17 cellular contexts compared by ENCODE assay signal in the genomic region with DNA sequence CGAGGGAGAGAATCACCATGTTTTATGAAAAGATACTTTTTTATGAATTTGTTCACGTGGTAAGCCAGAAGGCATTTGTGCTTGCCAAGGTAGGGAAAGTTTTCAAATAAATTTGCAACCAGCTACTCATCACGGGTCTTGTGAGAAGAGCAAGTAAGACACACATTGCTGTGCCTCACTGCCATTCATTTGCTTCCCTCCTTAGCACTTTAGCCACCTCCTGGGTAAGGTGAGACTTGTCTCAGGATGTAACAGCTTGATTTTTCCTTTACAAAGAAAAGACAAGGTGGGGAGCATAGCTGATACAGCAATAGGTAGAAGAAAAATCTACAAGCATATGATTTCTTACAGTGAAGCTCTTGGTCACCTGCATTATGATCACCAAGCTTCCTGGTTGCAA.
DNase-seq lines count a peak whose midpoint lies in the region; ATAC-seq, FAIRE-seq and TF ChIP-seq lines count a peak whose summit lies in the region.
"Had no signal": no experiment of that assay in that cellular context is flagged by ENCODE, and none has a peak within 500 bp of the region (broad histone marks: within the 10 kb centered on the region; RNA-seq: fewer than 3 reads in every experiment).

No MANE protein-coding gene starts in this region.

- no peaks in the 10 kb centered on the region for H3K23me2 ChIP-seq in H9 (ENCODE audit: insufficient read length, low read depth, low read length, poor library complexity, severe bottlenecking)
- no peaks in the 10 kb centered on the region; the same call in 1 of the 2 replicates for H3K23me2 ChIP-seq in H1 (ENCODE audit: low read depth, low read length)

- no peak; a peak in 1 of 4 replicates for TF ChIP-seq RAD21 in H1 (IDR thresholded peaks at IDR 0.05 in 1 of 2, conservative IDR thresholded peaks at IDR 0.05 in 1 of 2; ENCODE audit: low read depth in 2 of 2, low read length in 2 of 2)

- H4K91ac ChIP-seq in H9 (ENCODE audit: insufficient read length, low read depth, low read length) (no peak overlapping the region), H1 (replicated peaks; ENCODE audit: insufficient read length, low read length) (no peak overlapping the region)

- no peak overlapping the region for H3K27ac ChIP-seq in H9 (ENCODE audit: insufficient read length, low read depth, low read length)
- no peak overlapping the region for H3K27ac ChIP-seq in H1 (ENCODE audit: low read depth, low read length)
- H3K27ac ChIP-seq in pancreas = no peak overlapping the region
- H3K27ac ChIP-seq: BLaER1 treated with 17β-estradiol and CSF1 and Interleukin-3, amounts not matched to agents 10 nM and 100 nM had no signal

- H3K4me3 Mint-ChIP-seq in H9 (no peak overlapping the region), CD14-positive monocyte (no peak overlapping the region)
- H3K4me3 Mint-ChIP-seq: B cell; CD4-positive, CD25-positive, alpha-beta regulatory T cell; CD8-positive, alpha-beta memory T cell had no signal

- H4K8ac ChIP-seq in H9 (replicated peaks; ENCODE audit: insufficient read length, low read depth, low read length) (no peak overlapping the region), H1 (ENCODE audit: extremely low read depth, insufficient read depth, low read length) (no peak overlapping the region)

- H2BK20ac ChIP-seq in H9 (ENCODE audit: low read depth, low read length, poor library complexity, severe bottlenecking) (no peak overlapping the region), H1 (ENCODE audit: low read length) (no peak overlapping the region)

- no peaks in the 10 kb centered on the region for H3K27me3 Mint-ChIP-seq in H9 (ENCODE audit: low read depth)
- no peaks in the 10 kb centered on the region for H3K27me3 Mint-ChIP-seq in CD14-positive monocyte (ENCODE audit: low read depth in 3 of 3)
- H3K27me3 Mint-ChIP-seq: B cell; CD4-positive, CD25-positive, alpha-beta regulatory T cell; CD8-positive, alpha-beta memory T cell had no signal

- H3K36me3 Mint-ChIP-seq in H9 (ENCODE audit: insufficient read depth in 1 of 3, low read depth in 3 of 3) = no peaks in the 10 kb centered on the region
- no peaks in the 10 kb centered on the region for H3K36me3 Mint-ChIP-seq in CD14-positive monocyte
- H3K36me3 Mint-ChIP-seq: CD4-positive, CD25-positive, alpha-beta regulatory T cell; CD8-positive, alpha-beta memory T cell had no signal

- H3K23ac ChIP-seq in H9 (ENCODE audit: insufficient read length, low read depth, low read length) (no peak overlapping the region), H1 (ENCODE audit: insufficient read length) (no peak overlapping the region)

- no peak overlapping the region for H2BK120ac ChIP-seq in H9 (ENCODE audit: low read depth, low read length, poor library complexity, severe bottlenecking)
- no peak overlapping the region for H2BK120ac ChIP-seq in H1 (replicated peaks; ENCODE audit: low read depth, low read length)

- H3K18ac ChIP-seq in H9 (ENCODE audit: insufficient read length, low read depth, low read length) (no peak overlapping the region), H1 (ENCODE audit: extremely low read depth, low read length) (no peak overlapping the region)

- H4K20me1 ChIP-seq in H9 (ENCODE audit: control insufficient read depth, insufficient read depth, insufficient read length) (no peaks in the 10 kb centered on the region), H1 (replicated peaks in 1 of 2; ENCODE audit: control insufficient read depth in 1 of 2, insufficient read depth in 2 of 2, low read length in 2 of 2) (no peaks in the 10 kb centered on the region)
- H4K20me1 ChIP-seq: BLaER1 treated with 17β-estradiol and CSF1 and Interleukin-3, amounts not matched to agents 10 nM and 100 nM had no signal

- H3K27me3 ChIP-seq in H9 (ENCODE audit: insufficient read depth, low read length) (no peaks in the 10 kb centered on the region), H1 (replicated peaks in 1 of 4; ENCODE audit: control insufficient read depth in 3 of 4, extremely low read depth in 1 of 4, insufficient read depth in 3 of 4, low read length in 3 of 4) (no peaks in the 10 kb centered on the region), pancreas (no peaks in the 10 kb centered on the region)
- H3K27me3 ChIP-seq: BLaER1 treated with 17β-estradiol and CSF1 and Interleukin-3, amounts not matched to agents 10 nM and 100 nM had no signal

- POLR2A ChIA-PET in H1 (lab: Charles Lee; ENCODE audit: partially characterized antibody) = no interaction called here

- FAIRE-seq in H1 (lab: Jason Lieb, UNC) = peak; percentile 73
- FAIRE-seq in pancreas (lab: Jason Lieb, UNC) = no peak
- FAIRE-seq: G401.6, GM12891, GM19239, H54 had no signal

- H3K9me3 Mint-ChIP-seq in H9 = no peaks in the 10 kb centered on the region; a peak in 1 of 5 replicates
- peaks cover 0 to 5% (median 0%) of the 10 kb centered on the region in 7 donors for H3K9me3 Mint-ChIP-seq in CD14-positive monocyte

- DNase-seq in H9 = peak; percentile 26
- no peak for DNase-seq in H1 (ENCODE audit: low read depth in 1 of 2, low spot score in 2 of 2)
- peak; percentile 25 for DNase-seq in iPS-NIHi11 (ENCODE audit: low spot score)
- DNase-seq in CD14-positive monocyte (ENCODE audit: low spot score) = no peak
- DNase-seq in activated effector memory CD4-positive, alpha-beta T cell treated with Interleukin-2 at 50 U/mL for 16 hours = no peak
- no peak for DNase-seq in pancreas
- DNase-seq: CD4-positive, CD25-positive, alpha-beta regulatory T cell; CD8-positive, alpha-beta memory T cell; COR-L47; DMS 273 treated with DMSO at 0.1 percent for 48 hours had no signal

- H4K5ac ChIP-seq in H9 (ENCODE audit: insufficient read length, low read depth, low read length) (no peak overlapping the region), H1 (ENCODE audit: insufficient read length, low read depth, low read length) (no peak overlapping the region)

- no CpG with 5 or more reads among the region's 3 CpGs for WGBS in H9 (ENCODE audit: extremely low coverage, insufficient read length, low lambda C conversion rate)
- 40% methylated on average over 3 of the region's 3 CpGs; no CpG with 5 or more reads in 1 of the 2 experiments for WGBS in H1 (ENCODE audit: extremely low coverage in 1 of 2, insufficient coverage in 1 of 2, insufficient read length in 1 of 2, insufficient replicate concordance in 2 of 2, low coverage in 1 of 2, low lambda C conversion rate in 2 of 2, missing lambda C conversion rate in 1 of 2), 2 experiments
- WGBS in pancreas, 2 donors = 37 to 41% methylated on average over 3 of the region's 3 CpGs

- no peak overlapping the region for H3K4me2 ChIP-seq in H9 (ENCODE audit: insufficient read depth, insufficient read length, low read length)
- H3K4me2 ChIP-seq in H1 (ENCODE audit: insufficient read depth in 1 of 2, low read depth in 2 of 2, low read length in 2 of 2) = peak overlapping the region; percentile 7; a peak in 1 of 4 replicates
- H3K4me2 ChIP-seq: BLaER1 treated with 17β-estradiol and CSF1 and Interleukin-3, amounts not matched to agents 10 nM and 100 nM had no signal

- no peak overlapping the region for H2AFZ ChIP-seq in H9 (ENCODE audit: low read length)
- no peak overlapping the region for H2AFZ ChIP-seq in H1 (ENCODE audit: low read length)

- H3K79me1 ChIP-seq in H9 (ENCODE audit: insufficient read depth, low read depth, low read length, poor library complexity, severe bottlenecking) (no peaks in the 10 kb centered on the region), H1 (ENCODE audit: low read depth, low read length) (no peaks in the 10 kb centered on the region)

- H2BK12ac ChIP-seq in H9 (ENCODE audit: insufficient read length, low read depth, low read length) (no peak overlapping the region), H1 (ENCODE audit: low read depth, low read length) (no peak overlapping the region)

- H3K4me3 ChIP-seq in H1 (ENCODE audit: extremely low read depth in 1 of 4, insufficient read depth in 2 of 4, low read depth in 3 of 4, low read length in 4 of 4) (no peak overlapping the region), pancreas (no peak overlapping the region)
- H3K4me3 ChIP-seq: BLaER1 treated with 17β-estradiol and CSF1 and Interleukin-3, amounts not matched to agents 10 nM and 100 nM had no signal

- no peak overlapping the region for H3K56ac ChIP-seq in H9 (ENCODE audit: insufficient read length, low read depth, low read length)
- no peak overlapping the region for H3K56ac ChIP-seq in H1 (replicated peaks; ENCODE audit: insufficient read length, low read depth, low read length)

- no peak overlapping the region for H3T11ph ChIP-seq in H9 (ENCODE audit: low read length)

- H3K9ac ChIP-seq in H9 (ENCODE audit: extremely low read depth, insufficient read length, low read length) (no peak overlapping the region), H1 (replicated peaks in 1 of 4; ENCODE audit: extremely low read depth in 1 of 4, low read depth in 3 of 4, low read length in 3 of 4) (no peak overlapping the region)
- H3K9ac ChIP-seq: BLaER1 treated with 17β-estradiol and CSF1 and Interleukin-3, amounts not matched to agents 10 nM and 100 nM had no signal

- TF ChIP-seq CTCF in H9 (conservative IDR thresholded peaks at IDR 0.05) (no peak; the same call in 2 of the 3 replicates), H1 (IDR thresholded peaks at IDR 0.05; ENCODE audit: control extremely low read depth in 1 of 3, insufficient read depth in 1 of 3, low read depth in 1 of 3, low read length in 3 of 3) (no peak), CD14-positive monocyte (IDR thresholded peaks at IDR 0.05) (no peak), pancreas (IDR thresholded peaks at IDR 0.05) (no peak)

- H2BK5ac ChIP-seq in H9 (ENCODE audit: insufficient read length, low read length) = no peak overlapping the region
- H2BK5ac ChIP-seq in H1 (ENCODE audit: low read depth, low read length) = no peak overlapping the region

- no peak overlapping the region for H3K4ac ChIP-seq in H9 (ENCODE audit: low read depth, low read length)
- H3K4ac ChIP-seq in H1 (replicated peaks; ENCODE audit: insufficient read length, low read depth, low read length) = no peak overlapping the region

- H2AK5ac ChIP-seq in H9 (ENCODE audit: insufficient read length, low read length) = no peak overlapping the region
- no peak overlapping the region for H2AK5ac ChIP-seq in H1 (ENCODE audit: low read depth, low read length)

- no peaks in the 10 kb centered on the region; the same call in 1 of the 2 replicates for H3K4me1 ChIP-seq in H9 (ENCODE audit: insufficient read depth, low read length)
- H3K4me1 ChIP-seq in H1 (replicated peaks in 1 of 4; ENCODE audit: control insufficient read depth in 3 of 4, insufficient read depth in 4 of 4, low read length in 3 of 4) = peaks cover 0 to 7% (median 5%) of the 10 kb centered on the region in 4 experiments; a peak in 4 of 7 replicates
- H3K4me1 ChIP-seq in pancreas = no peaks in the 10 kb centered on the region
- H3K4me1 ChIP-seq: BLaER1 treated with 17β-estradiol and CSF1 and Interleukin-3, amounts not matched to agents 10 nM and 100 nM had no signal

- CTCF ChIA-PET in H1 (lab: Charles Lee; ENCODE audit: partially characterized antibody) = interaction anchor here (0.6 to 1.4 kb wide), 4 partner anchors 12 to 456 kb away, joined by 3 to 4 read pairs (median 3); no protein-coding TSS in a partner anchor

- intact Hi-C loops in CD14-positive monocyte (cut with micrococcal nuclease) (no loop called here), pancreas (cut with DNase I) (no loop called here)

- TF ChIP-seq EP300 in H1 (IDR thresholded peaks at IDR 0.05; ENCODE audit: borderline replicate concordance in 1 of 2, low read depth in 2 of 2, low read length in 2 of 2) = no peak

- ATAC-seq in HG02981 (IDR thresholded peaks at IDR 0.05; ENCODE audit: unreplicated experiment) (no peak), pancreas (no peak)

- peak overlapping the region in 2 of 3 experiments; percentile 75 to 85; a peak in 4 of 7 replicates for H3K27ac Mint-ChIP-seq in H9
- no peak overlapping the region for H3K27ac Mint-ChIP-seq in CD14-positive monocyte
- H3K27ac Mint-ChIP-seq: B cell; CD4-positive, CD25-positive, alpha-beta regulatory T cell; CD8-positive, alpha-beta memory T cell had no signal

- H3K14ac ChIP-seq in H9 (ENCODE audit: insufficient read depth, low read length) (no peak overlapping the region), H1 (ENCODE audit: insufficient read length) (no peak overlapping the region)

- H3K4me1 Mint-ChIP-seq in H9 (peaks cover 22 to 27% of the 10 kb centered on the region in 2 experiments), CD14-positive monocyte (no peaks in the 10 kb centered on the region)
- H3K4me1 Mint-ChIP-seq: B cell; CD4-positive, CD25-positive, alpha-beta regulatory T cell; CD8-positive, alpha-beta memory T cell had no signal

- H3K79me2 ChIP-seq in H9 (ENCODE audit: insufficient read depth, low read length) (no peaks in the 10 kb centered on the region), H1 (ENCODE audit: control insufficient read depth in 1 of 2, insufficient read depth in 2 of 2, low read length in 2 of 2) (no peaks in the 10 kb centered on the region)

- no peaks in the 10 kb centered on the region for H3K9me3 ChIP-seq in H9 (ENCODE audit: control insufficient read depth, low read depth, low read length)
- H3K9me3 ChIP-seq in H1 (ENCODE audit: insufficient read depth in 2 of 2, low read depth in 1 of 2, low read length in 1 of 2) = no peaks in the 10 kb centered on the region
- no peaks in the 10 kb centered on the region for H3K9me3 ChIP-seq in pancreas
- H3K9me3 ChIP-seq: BLaER1 treated with 17β-estradiol and CSF1 and Interleukin-3, amounts not matched to agents 10 nM and 100 nM had no signal

- no peaks in the 10 kb centered on the region for H3K36me3 ChIP-seq in H1 (ENCODE audit: control insufficient read depth in 2 of 4, insufficient read depth in 4 of 4, low read length in 3 of 4)
- H3K36me3 ChIP-seq in pancreas = no peaks in the 10 kb centered on the region
- H3K36me3 ChIP-seq: BLaER1 treated with 17β-estradiol and CSF1 and Interleukin-3, amounts not matched to agents 10 nM and 100 nM had no signal

- H2BK15ac ChIP-seq in H9 (ENCODE audit: low read depth, low read length) (no peak overlapping the region), H1 (ENCODE audit: low read length) (no peak overlapping the region)

- no peak for TF ChIP-seq POLR2A in H1 (IDR thresholded peaks at IDR 0.05; ENCODE audit: control extremely low read depth in 1 of 2, low read depth in 2 of 2, low read length in 2 of 2)

Comparison
In these comparisons a context has a peak if more than half of its experiments do, and no peak if none do; other contexts are left out.
1. DNase-seq: peak in H9 (single experiment) and iPS-NIHi11 (single experiment); none in H1 (0 of 2), CD14-positive monocyte (single experiment), activated effector memory CD4-positive, alpha-beta T cell treated with Interleukin-2 at 50 U/mL for 16 hours (single experiment) and pancreas (0 of 6).
2. H3K27ac Mint-ChIP-seq: peak in H9 (2 of 3); none in CD14-positive monocyte (0 of 7).